In the genomic region with DNA sequence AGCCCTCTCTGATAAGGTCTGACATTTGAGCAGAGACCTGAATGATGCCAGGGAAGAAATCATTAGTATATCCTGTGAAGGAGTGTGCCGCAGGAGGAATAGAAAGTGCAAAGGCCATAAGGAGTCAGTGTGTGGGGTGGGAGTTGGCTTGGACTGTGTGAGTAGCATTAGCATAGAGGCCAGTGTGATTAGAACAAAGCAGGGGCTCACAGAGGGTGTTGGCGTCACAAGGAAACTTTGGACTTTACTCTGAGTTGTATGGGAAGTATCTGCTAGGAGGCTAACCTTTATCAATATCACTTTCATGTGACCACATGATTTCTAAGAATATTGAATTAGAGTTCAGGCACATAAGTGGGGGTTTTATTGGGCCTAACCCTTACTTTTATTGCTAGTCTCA, we compare ENCODE assay signal across 22 cellular contexts. TPM values are rescaled to one million over a fixed set of nuclear protein-coding genes. Genes with fewer than 3 reads are reported as not detected.
"Had no signal": no experiment of that assay in that cellular context is flagged by ENCODE, and none has a peak within 500 bp of the region (broad histone marks: within the 10 kb centered on the region; RNA-seq: fewer than 3 reads in every experiment).

No MANE protein-coding gene starts in this region.

- H3K9ac ChIP-seq: parathyroid adenoma had no signal

- H2AFZ ChIP-seq: parathyroid adenoma had no signal

- H3K27me3 Mint-ChIP-seq: central memory CD8-positive, alpha-beta T cell; dendritic cell treated with granulocyte-macrophage colony-stimulating factor and Interleukin-4, amounts not matched to agents 40 ng/mL and 50 ng/mL, for 4 days; naive B cell had no signal

- H3K9me3 ChIP-seq: ascending aorta, esophagus squamous epithelium, neutrophil, sigmoid colon, spleen, tibial nerve, vagina had no signal

- H3K79me2 ChIP-seq: parathyroid adenoma had no signal

- H3K27me3 ChIP-seq: ascending aorta, esophagus squamous epithelium, neutrophil, sigmoid colon, spleen, tibial nerve, vagina had no signal

- H3K36me3 ChIP-seq: ascending aorta, esophagus squamous epithelium, neutrophil, sigmoid colon, spleen, tibial nerve, vagina had no signal

- H3K4me3 ChIP-seq: ascending aorta, esophagus squamous epithelium, lung, sigmoid colon, spleen, tibial nerve, vagina had no signal

- H3K4me3 Mint-ChIP-seq: activated CD4-positive, alpha-beta T cell treated with anti-CD3 and anti-CD28 coated beads, Interleukin-2, amount 10 ng/mL, durations not matched to agents 7 days and 5 days; activated CD8-positive, alpha-beta T cell treated with anti-CD3 and anti-CD28 coated beads, Interleukin-2, amount 10 ng/mL, durations not matched to agents 7 days and 5 days; activated naive CD4-positive, alpha-beta T cell treated with anti-CD3 and anti-CD28 coated beads for 36 hours; activated T-cell treated with anti-CD3 and anti-CD28 coated beads, Interleukin-2, amount 50 U/mL, for 4 hours; central memory CD8-positive, alpha-beta T cell; dendritic cell treated with granulocyte-macrophage colony-stimulating factor and Interleukin-4, amounts not matched to agents 40 ng/mL and 50 ng/mL, for 4 days had no signal

- H3K9me3 Mint-ChIP-seq: activated CD4-positive, alpha-beta T cell treated with anti-CD3 and anti-CD28 coated beads, Interleukin-2, amount 10 ng/mL, durations not matched to agents 7 days and 5 days; activated naive CD4-positive, alpha-beta T cell treated with anti-CD3 and anti-CD28 coated beads for 36 hours; activated T-cell treated with anti-CD3 and anti-CD28 coated beads, Interleukin-2, amount 50 U/mL, for 4 hours; central memory CD8-positive, alpha-beta T cell; dendritic cell treated with granulocyte-macrophage colony-stimulating factor and Interleukin-4, amounts not matched to agents 40 ng/mL and 50 ng/mL, for 4 days; naive B cell had no signal

- H3K27ac ChIP-seq: ascending aorta, esophagus squamous epithelium, neutrophil, parathyroid adenoma, sigmoid colon, spleen, tibial nerve, vagina had no signal

- H3K27ac Mint-ChIP-seq: activated CD4-positive, alpha-beta T cell treated with anti-CD3 and anti-CD28 coated beads, Interleukin-2, amount 10 ng/mL, durations not matched to agents 7 days and 5 days; activated CD8-positive, alpha-beta T cell treated with anti-CD3 and anti-CD28 coated beads, Interleukin-2, amount 10 ng/mL, durations not matched to agents 7 days and 5 days; activated naive CD4-positive, alpha-beta T cell treated with anti-CD3 and anti-CD28 coated beads for 36 hours; dendritic cell treated with granulocyte-macrophage colony-stimulating factor and Interleukin-4, amounts not matched to agents 40 ng/mL and 50 ng/mL, for 4 days; naive B cell had no signal

- DNase-seq: activated CD4-positive, alpha-beta T cell treated with anti-CD3 and anti-CD28 coated beads, Interleukin-2, amount 10 ng/mL, durations not matched to agents 7 days and 5 days; activated CD8-positive, alpha-beta T cell treated with anti-CD3 and anti-CD28 coated beads, Interleukin-2, amount 10 ng/mL, durations not matched to agents 7 days and 5 days; activated naive CD4-positive, alpha-beta T cell treated with anti-CD3 and anti-CD28 coated beads for 36 hours; activated T-cell treated with anti-CD3 and anti-CD28 coated beads, Interleukin-2, amount 50 U/mL, for 4 hours; effector memory CD4-positive, alpha-beta T cell; esophagus squamous epithelium; midbrain; naive B cell; sigmoid colon; spleen; stimulated activated CD8-positive, alpha-beta memory T cell treated with anti-CD3 and anti-CD28 coated beads, Interleukin-4, amount 100 ng/mL, for 48 hours; stimulated activated naive CD8-positive, alpha-beta T cell treated with anti-CD3 and anti-CD28 coated beads, Interleukin-15, Interleukin-2, amounts not matched to agents 100 U/mL and 50 U/mL, for 24 hours; substantia nigra; T1000 had no signal

- H3K4me1 ChIP-seq: ascending aorta, parathyroid adenoma, sigmoid colon, vagina had no signal

- H3K36me3 Mint-ChIP-seq: naive B cell had no signal

RNA-seq across cellular contexts. Expression of gene TMEM200A, which starts 12.1 kb away (rescaled TPM):
- total RNA-seq: activated naive CD4-positive, alpha-beta T cell treated with anti-CD3 and anti-CD28 coated beads for 36 hours had no signal
